ENCODE assay signal across 12 cellular contexts in genomic region chr22:42962295-42963230, GRCh38. TPM values are rescaled to one million over a fixed set of nuclear protein-coding genes. Genes with fewer than 3 reads are reported as not detected.
A peak's percentile ranks its signal among the peaks of the same experiment; 100 is the strongest.
DNase-seq lines count a peak whose midpoint lies in the region; ATAC-seq, FAIRE-seq and TF ChIP-seq lines count a peak whose summit lies in the region.
"Had no signal": no experiment of that assay in that cellular context is flagged by ENCODE, and none has a peak within 500 bp of the region (broad histone marks: within the 10 kb centered on the region; RNA-seq: fewer than 3 reads in every experiment).

No MANE protein-coding gene starts in this region.

- peak overlapping the region; percentile 45 to 57 for H3K27ac ChIP-seq in ascending aorta
- peak overlapping the region; percentile 75 for H3K27ac ChIP-seq in HepG2 (ENCODE audit: extremely low read length, insufficient read depth, low read length)
- H3K27ac ChIP-seq in transverse colon = peak overlapping the region; percentile 33 to 75 (median 67)

- no peaks in the 10 kb centered on the region for H3K9me3 Mint-ChIP-seq in activated CD4-positive, alpha-beta T cell treated with anti-CD3 and anti-CD28 coated beads, Interleukin-2, amount 10 ng/mL, durations not matched to agents 7 days and 5 days
- H3K9me3 Mint-ChIP-seq: memory B cell had no signal

- no peak for FAIRE-seq in HepG2 (lab: Jason Lieb, UNC)

- no peaks in the 10 kb centered on the region; the same call in 1 of the 2 replicates for H4K20me1 ChIP-seq in HepG2 (ENCODE audit: insufficient read depth, low read length)

- H3K4me3 Mint-ChIP-seq in activated CD4-positive, alpha-beta T cell treated with anti-CD3 and anti-CD28 coated beads, Interleukin-2, amount 10 ng/mL, durations not matched to agents 7 days and 5 days = no peak overlapping the region
- H3K4me3 Mint-ChIP-seq: memory B cell had no signal

- CTCF ChIA-PET in activated CD4-positive, alpha-beta T cell treated with anti-CD3 and anti-CD28 coated beads, Interleukin-2, amount 10 ng/mL, durations not matched to agents 7 days and 5 days (lab: Charles Lee) = no interaction called here
- CTCF ChIA-PET in HepG2 (lab: Yijun Ruan, JAX; ENCODE audit: low intra/inter-chr PET ratio, low total read pairs) = no interaction called here

- H3K4me2 ChIP-seq in HepG2 (ENCODE audit: low read depth, low read length) = no peak overlapping the region

- TF ChIP-seq EP300 in HepG2 (IDR thresholded peaks at IDR 0.05; ENCODE audit: low read depth in 2 of 2, low read length in 2 of 2) (no peak), HepG2 (CRISPR knock-in tag; IDR thresholded peaks at IDR 0.05; ENCODE audit: borderline replicate concordance) (no peak), transverse colon (IDR thresholded peaks at IDR 0.05; ENCODE audit: low read depth) (no peak)

- intact Hi-C loops in ascending aorta (cut with DNase I) (no loop called here), HepG2 (cut with micrococcal nuclease; ENCODE audit: unreplicated experiment) (loop anchor here (5.0 kb wide), 1 partner anchor 35 kb away; no protein-coding TSS in a partner anchor), transverse colon (cut with DNase I; ENCODE audit: low total_unique reads) (no loop called here)

- POLR2A ChIA-PET in activated CD4-positive, alpha-beta T cell treated with anti-CD3 and anti-CD28 coated beads, Interleukin-2, amount 10 ng/mL, durations not matched to agents 7 days and 5 days (lab: Charles Lee) = no interaction called here
- POLR2A ChIA-PET in HepG2 (lab: Yijun Ruan, JAX) = interaction anchor here (1.0 to 1.7 kb wide), 4 partner anchors 16 to 53 kb away, joined by 3 to 8 read pairs (median 4); partner anchors contain the start of gene PACSIN2

- no peak overlapping the region for H3K9ac ChIP-seq in HepG2 (ENCODE audit: insufficient read depth, low read depth, low read length)

- ATAC-seq in HepG2 = no peak
- no peak for ATAC-seq in GM19351 (IDR thresholded peaks at IDR 0.05; ENCODE audit: unreplicated experiment)
- no peak for ATAC-seq in GM21381 (IDR thresholded peaks at IDR 0.05; ENCODE audit: unreplicated experiment)

- 59% methylated on average over 6 of the region's 9 CpGs for WGBS in HepG2 (ENCODE audit: low lambda C conversion rate)
- 20 to 74% methylated on average over 1 to 9 of the region's 9 CpGs for WGBS in transverse colon (ENCODE audit: low coverage in 1 of 2), 2 donors

- peaks cover 10% of the 10 kb centered on the region for H3K36me3 Mint-ChIP-seq in activated CD4-positive, alpha-beta T cell treated with anti-CD3 and anti-CD28 coated beads, Interleukin-2, amount 10 ng/mL, durations not matched to agents 7 days and 5 days (ENCODE audit: low read depth)

- TF ChIP-seq CTCF in ascending aorta (IDR thresholded peaks at IDR 0.05) = no peak
- no peak for TF ChIP-seq CTCF in HepG2 (CRISPR knock-in tag; IDR thresholded peaks at IDR 0.05)
- no peak for TF ChIP-seq CTCF in transverse colon (IDR thresholded peaks at IDR 0.05)
- no peak for TF ChIP-seq CTCF in GM13976 (IDR thresholded peaks at IDR 0.05; ENCODE audit: borderline replicate concordance, control extremely low read depth, extremely low read depth, insufficient read depth, missing control alignments)

- TF ChIP-seq POLR2A in HepG2 (IDR thresholded peaks at IDR 0.05; ENCODE audit: insufficient read depth in 1 of 2, low read depth in 2 of 2, low read length in 2 of 2) = no peak
- TF ChIP-seq POLR2A in transverse colon (IDR thresholded peaks at IDR 0.05) = no peak

- H3K4me1 Mint-ChIP-seq in activated CD4-positive, alpha-beta T cell treated with anti-CD3 and anti-CD28 coated beads, Interleukin-2, amount 10 ng/mL, durations not matched to agents 7 days and 5 days = peaks cover 71% of the 10 kb centered on the region

- in situ Hi-C loops in HepG2 (cut with HindIII; ENCODE audit: extremely low pct_ligation_motif_present, low pct_unique_long_range_greater_than_20kb) (no loop called here), transverse colon (cut with MboI; ENCODE audit: low pct_ligation_motif_present in 1 of 4, low pct_unique_long_range_greater_than_20kb in 1 of 4, low sequenced_read_pairs in 3 of 4) (no loop called here), GM13976 (cut with MboI; ENCODE audit: low sequenced_read_pairs, unreplicated experiment) (no loop called here)

- no peaks in the 10 kb centered on the region for H3K9me3 ChIP-seq in ascending aorta
- H3K9me3 ChIP-seq in HepG2 (ENCODE audit: low read length) = no peaks in the 10 kb centered on the region
- H3K9me3 ChIP-seq in transverse colon = no peaks in the 10 kb centered on the region

- H3K4me1 ChIP-seq in ascending aorta (peaks cover 9 to 42% of the 10 kb centered on the region in 2 donors), HepG2 (ENCODE audit: insufficient read depth, low read length) (peaks cover 100% of the 10 kb centered on the region), transverse colon (peaks cover 33 to 87% (median 50%) of the 10 kb centered on the region in 4 donors)

- no peaks in the 10 kb centered on the region for H3K27me3 Mint-ChIP-seq in activated CD4-positive, alpha-beta T cell treated with anti-CD3 and anti-CD28 coated beads, Interleukin-2, amount 10 ng/mL, durations not matched to agents 7 days and 5 days
- H3K27me3 Mint-ChIP-seq: memory B cell had no signal

- DNase-seq in activated CD4-positive, alpha-beta T cell treated with anti-CD3 and anti-CD28 coated beads, Interleukin-2, amount 10 ng/mL, durations not matched to agents 7 days and 5 days = no peak
- no peak for DNase-seq in activated CD4-positive, alpha-beta T cell treated with anti-CD3 and anti-CD28 coated beads for 1 hour
- DNase-seq in ascending aorta (ENCODE audit: low spot score in 2 of 2) (no peak), HepG2 (ENCODE audit: low spot score) (no peak), transverse colon (peak; percentile 71), GM13976 (ENCODE audit: low spot score) (no peak)
- DNase-seq: activated CD4-positive, alpha-beta T cell treated with anti-CD3 and anti-CD28 coated beads for 4 hours; cerebellar nuclear complex; NCI-H1930 had no signal

- peak overlapping the region; percentile 66 for H3K27ac Mint-ChIP-seq in activated CD4-positive, alpha-beta T cell treated with anti-CD3 and anti-CD28 coated beads, Interleukin-2, amount 10 ng/mL, durations not matched to agents 7 days and 5 days

- H3K4me3 ChIP-seq in ascending aorta = no peak overlapping the region
- H3K4me3 ChIP-seq in HepG2 (replicated peaks in 1 of 3; ENCODE audit: insufficient read depth in 1 of 3, low read depth in 2 of 3, low read length in 3 of 3) = no peak overlapping the region
- H3K4me3 ChIP-seq in transverse colon = no peak overlapping the region

- H3K27me3 ChIP-seq in ascending aorta (no peaks in the 10 kb centered on the region), HepG2 (ENCODE audit: control insufficient read depth in 1 of 2, insufficient read depth in 2 of 2, low read length in 2 of 2) (no peaks in the 10 kb centered on the region), transverse colon (no peaks in the 10 kb centered on the region)

- no peak overlapping the region for H2AFZ ChIP-seq in HepG2 (ENCODE audit: low read length)

- no TSS peak for BruUV-seq in HepG2 (replicated peaks; lab: Mats Ljungman, UMichigan)

- TF ChIP-seq RAD21 in HepG2 (CRISPR knock-in tag; IDR thresholded peaks at IDR 0.05) = no peak

- peaks cover 0 to 18% of the 10 kb centered on the region in 2 donors for H3K36me3 ChIP-seq in ascending aorta
- peaks cover 0 to 5% of the 10 kb centered on the region in 2 experiments; a peak in 2 of 5 replicates for H3K36me3 ChIP-seq in HepG2 (replicated peaks in 1 of 2; ENCODE audit: control insufficient read depth in 1 of 2, insufficient read depth in 2 of 2, low read length in 2 of 2)
- no peaks in the 10 kb centered on the region for H3K36me3 ChIP-seq in transverse colon

- H3K79me2 ChIP-seq in HepG2 (ENCODE audit: insufficient read depth, low read length) = peaks cover 88% of the 10 kb centered on the region

RNA-seq across cellular contexts. Expression of gene PACSIN2, which starts 52.4 kb away (rescaled TPM):
- 10 to 100 TPM; 32.3 to 35.8 TPM for total RNA-seq in activated CD4-positive, alpha-beta T cell treated with anti-CD3 and anti-CD28 coated beads, Interleukin-2, amount 10 ng/mL, durations not matched to agents 7 days and 5 days
- total RNA-seq in ascending aorta = 95.5 TPM
- 54.1 and 65.1 TPM in 2 replicates for total RNA-seq in HepG2 (2016; rRNA removed; fragmentation: Illumina TruSeq; extraction: Trizol)
- 5.4 and 5.7 TPM in 2 replicates for total RNA-seq in HepG2 (2016; cell fraction: cytosol; rRNA removed; fragmentation: Illumina TruSeq; extraction: Trizol; ENCODE audit: low read depth)
- total RNA-seq in HepG2 (2016; cell fraction: insoluble cytoplasmic fraction; rRNA removed; fragmentation: Illumina TruSeq; extraction: Trizol) = 53.7 and 62.1 TPM in 2 replicates
- total RNA-seq in HepG2 (2016; cell fraction: membrane; rRNA removed; fragmentation: Illumina TruSeq; extraction: Trizol) = 15.4 and 16.7 TPM in 2 replicates
- 35.2 and 37.4 TPM in 2 replicates for total RNA-seq in HepG2 (2016; cell fraction: nucleus; rRNA removed; fragmentation: Illumina TruSeq; extraction: Trizol)
- 64.1 and 68.8 TPM in 2 replicates for polyA plus RNA-seq in HepG2 (2011; rRNA removed)
- polyA plus RNA-seq in HepG2 (2011; cell fraction: cytosol; rRNA removed) = 70.2 and 76.7 TPM in 2 replicates
- polyA plus RNA-seq in HepG2 (2011; cell fraction: nucleus; rRNA removed) = 42.1 and 45.1 TPM in 2 replicates
- 42.2 and 49.5 TPM in 2 replicates for polyA plus RNA-seq in HepG2 (2012)
- polyA plus RNA-seq in HepG2 (2016; cell fraction: cytosol; fragmentation: Illumina TruSeq; extraction: Trizol; ENCODE audit: low read depth) = 3.1 and 3.5 TPM in 2 replicates
- polyA plus RNA-seq in HepG2 (2016; cell fraction: insoluble cytoplasmic fraction; fragmentation: Illumina TruSeq; extraction: Trizol; ENCODE audit: low read depth) = 60.9 and 68.0 TPM in 2 replicates
- 8.6 and 9.2 TPM in 2 replicates for polyA plus RNA-seq in HepG2 (2016; cell fraction: membrane; fragmentation: Illumina TruSeq; extraction: Trizol; ENCODE audit: low read depth)
- polyA plus RNA-seq in HepG2 (2016; cell fraction: nucleus; fragmentation: Illumina TruSeq; extraction: Trizol; ENCODE audit: insufficient read depth, low read depth) = 40.7 and 42.6 TPM in 2 replicates
- 20.8 and 43.5 TPM in 2 replicates for polyA minus RNA-seq in HepG2 (2011; rRNA and poly(A)+ RNA removed; ENCODE audit: low replicate concordance)
- polyA minus RNA-seq in HepG2 (2011; cell fraction: cytosol; rRNA and poly(A)+ RNA removed) = 26.2 and 26.4 TPM in 2 replicates
- polyA minus RNA-seq in HepG2 (2011; cell fraction: nucleus; rRNA and poly(A)+ RNA removed) = 29.3 and 33.6 TPM in 2 replicates
- 100 to 1,000 TPM in 3 of 4 donors, 10 to 100 TPM in 1; 53.9 to 250 (median 198) TPM for total RNA-seq in transverse colon
